8 cellular contexts compared by ENCODE assay signal in genomic region chr19:35959040-35959967, GRCh38. TPM values are rescaled to one million over a fixed set of nuclear protein-coding genes. Genes with fewer than 3 reads are reported as not detected.
A peak's percentile ranks its signal among the peaks of the same experiment; 100 is the strongest.
DNase-seq lines count a peak whose midpoint lies in the region; ATAC-seq, FAIRE-seq and TF ChIP-seq lines count a peak whose summit lies in the region.
"Had no signal": no experiment of that assay in that cellular context is flagged by ENCODE, and none has a peak within 500 bp of the region (broad histone marks: within the 10 kb centered on the region; RNA-seq: fewer than 3 reads in every experiment).

No MANE protein-coding gene starts in this region.

- H3K4me2 ChIP-seq in mesenchymal stem cell (ENCODE audit: low read length, poor library complexity, severe bottlenecking): no peak overlapping the region

- no peak overlapping the region for H3K4me3 Mint-ChIP-seq in activated CD4-positive, alpha-beta memory T cell treated with anti-CD3 and anti-CD28 coated beads, Interleukin-2, amount 10 ng/mL, durations not matched to agents 7 days and 5 days
- H3K4me3 Mint-ChIP-seq in endothelial cell (ENCODE audit: unreplicated experiment): no peak overlapping the region

- H3K9ac ChIP-seq in HUES64 (ENCODE audit: low read depth, low read length): no peak overlapping the region
- no peak overlapping the region for H3K9ac ChIP-seq in mesenchymal stem cell (ENCODE audit: low read length)

- no peak overlapping the region for H2BK5ac ChIP-seq in mesenchymal stem cell (ENCODE audit: low read depth, low read length, poor library complexity, severe bottlenecking)

- H3K36me3 ChIP-seq in HUES64 (ENCODE audit: insufficient read depth, low read length) (no peaks in the 10 kb centered on the region), pancreas (no peaks in the 10 kb centered on the region), upper lobe of left lung (no peaks in the 10 kb centered on the region), mesenchymal stem cell (ENCODE audit: control insufficient read depth in 1 of 2, insufficient read depth in 2 of 2, low read depth in 1 of 2, low read length in 2 of 2) (no peaks in the 10 kb centered on the region)
- H3K36me3 ChIP-seq: SJSA1 had no signal

- CTCF ChIA-PET in activated CD4-positive, alpha-beta memory T cell treated with anti-CD3 and anti-CD28 coated beads, Interleukin-2, amount 10 ng/mL, durations not matched to agents 7 days and 5 days (lab: Charles Lee): interaction anchor here (0.6 to 1.6 kb wide), 6 partner anchors 17 to 55 kb away, joined by 3 to 5 read pairs (median 3); partner anchors contain the start of gene ALKBH6

- intact Hi-C loops in pancreas (cut with DNase I): no loop called here

- no peak overlapping the region for H3K14ac ChIP-seq in mesenchymal stem cell (ENCODE audit: low read length in 2 of 2)

- no peak overlapping the region for H4K8ac ChIP-seq in mesenchymal stem cell (ENCODE audit: low read length)

- no peaks in the 10 kb centered on the region for H3K79me1 ChIP-seq in mesenchymal stem cell (replicated peaks; ENCODE audit: low read length, poor library complexity, severe bottlenecking)

- POLR2A ChIA-PET in activated CD4-positive, alpha-beta memory T cell treated with anti-CD3 and anti-CD28 coated beads, Interleukin-2, amount 10 ng/mL, durations not matched to agents 7 days and 5 days (lab: Charles Lee): interaction anchor here (1.0 to 2.1 kb wide), 5 partner anchors 10 to 55 kb away, joined by 3 to 9 read pairs (median 4); partner anchors contain the start of genes ALKBH6 and SDHAF1

- peaks cover 4% of the 10 kb centered on the region for H3K9me3 Mint-ChIP-seq in activated CD4-positive, alpha-beta memory T cell treated with anti-CD3 and anti-CD28 coated beads, Interleukin-2, amount 10 ng/mL, durations not matched to agents 7 days and 5 days
- no peaks in the 10 kb centered on the region for H3K9me3 Mint-ChIP-seq in endothelial cell (ENCODE audit: unreplicated experiment)

- WGBS in HUES64: 22% methylated on average over 97 of the region's 97 CpGs
- 8 to 9% methylated on average over 78 to 97 of the region's 97 CpGs for WGBS in pancreas, 2 donors
- 5 to 6% methylated on average over 22 to 45 of the region's 97 CpGs for WGBS in upper lobe of left lung, 2 donors
- WGBS in mesenchymal stem cell: 21% methylated on average over 92 of the region's 97 CpGs

- H3K27me3 Mint-ChIP-seq in activated CD4-positive, alpha-beta memory T cell treated with anti-CD3 and anti-CD28 coated beads, Interleukin-2, amount 10 ng/mL, durations not matched to agents 7 days and 5 days: peaks cover 25% of the 10 kb centered on the region
- peaks cover 6% of the 10 kb centered on the region for H3K27me3 Mint-ChIP-seq in endothelial cell (ENCODE audit: unreplicated experiment)

- TF ChIP-seq EP300 in upper lobe of left lung (IDR thresholded peaks at IDR 0.05): no peak

- peaks cover 17% of the 10 kb centered on the region for H3K4me1 Mint-ChIP-seq in activated CD4-positive, alpha-beta memory T cell treated with anti-CD3 and anti-CD28 coated beads, Interleukin-2, amount 10 ng/mL, durations not matched to agents 7 days and 5 days
- peaks cover 3% of the 10 kb centered on the region for H3K4me1 Mint-ChIP-seq in endothelial cell (ENCODE audit: unreplicated experiment)

- H3K4me1 ChIP-seq in HUES64 (ENCODE audit: insufficient read depth, low read length) (no peaks in the 10 kb centered on the region), pancreas (peaks cover 0 to 7% (median 0%) of the 10 kb centered on the region in 3 donors), upper lobe of left lung (peaks cover 4 to 13% (median 9%) of the 10 kb centered on the region in 4 donors), mesenchymal stem cell (ENCODE audit: control insufficient read depth, insufficient read depth, low read depth, low read length) (peaks cover 4% of the 10 kb centered on the region)

- DNase-seq in activated CD4-positive, alpha-beta memory T cell treated with anti-CD3 and anti-CD28 coated beads, Interleukin-2, amount 10 ng/mL, durations not matched to agents 7 days and 5 days: peak; percentile 75
- DNase-seq in endothelial cell (ENCODE audit: low spot score) (peak; percentile 35), pancreas (peak in 2 of 6 donors; percentile 70), upper lobe of left lung (peak; percentile 61 to 94), mesenchymal stem cell (no peak), NCI-H187 treated with DMSO at 0.1 percent for 48 hours (lab: John Stamatoyannopoulos, UW) (no peak)

- no peak overlapping the region for H2BK12ac ChIP-seq in mesenchymal stem cell (ENCODE audit: low read length in 2 of 2)

- H2AFZ ChIP-seq in mesenchymal stem cell (ENCODE audit: low read depth, low read length): no peak overlapping the region

- H3K4me3 ChIP-seq in HUES64 (ENCODE audit: low read length): peak overlapping the region; percentile 32
- peak overlapping the region in 1 of 4 donors; percentile 26 for H3K4me3 ChIP-seq in pancreas
- peak overlapping the region in 3 of 4 donors; percentile 9 to 28 (median 25) for H3K4me3 ChIP-seq in upper lobe of left lung
- no peak overlapping the region for H3K4me3 ChIP-seq in mesenchymal stem cell (ENCODE audit: insufficient read depth in 1 of 2, low read depth in 1 of 2, low read length in 2 of 2)
- H3K4me3 ChIP-seq: SJSA1 had no signal

- no peak overlapping the region for H2BK15ac ChIP-seq in mesenchymal stem cell (ENCODE audit: low read depth, poor library complexity, severe bottlenecking)

- no peak overlapping the region for H2BK120ac ChIP-seq in mesenchymal stem cell (ENCODE audit: low read depth, low read length)

- H3K23ac ChIP-seq in mesenchymal stem cell (ENCODE audit: low read length in 2 of 2): no peak overlapping the region

- 0 out of 2 replicates have a peak, but pooled peaks cover 3% of the 10 kb centered on the region for H3K9me3 ChIP-seq in HUES64 (ENCODE audit: insufficient read depth, low read depth, low read length)
- H3K9me3 ChIP-seq in pancreas: no peaks in the 10 kb centered on the region
- H3K9me3 ChIP-seq in upper lobe of left lung: no peaks in the 10 kb centered on the region
- peaks cover 4% of the 10 kb centered on the region for H3K9me3 ChIP-seq in mesenchymal stem cell (ENCODE audit: control insufficient read depth, low read length)

- TF ChIP-seq POLR2A in upper lobe of left lung (IDR thresholded peaks at IDR 0.05): no peak

- peaks cover 5% of the 10 kb centered on the region for H3K36me3 Mint-ChIP-seq in activated CD4-positive, alpha-beta memory T cell treated with anti-CD3 and anti-CD28 coated beads, Interleukin-2, amount 10 ng/mL, durations not matched to agents 7 days and 5 days (ENCODE audit: low read depth)
- H3K36me3 Mint-ChIP-seq in endothelial cell (ENCODE audit: low read depth, unreplicated experiment): no peaks in the 10 kb centered on the region

- no peak for FAIRE-seq in pancreas (lab: Jason Lieb, UNC)

- no peak overlapping the region for H2AK5ac ChIP-seq in mesenchymal stem cell (ENCODE audit: low read length, severe bottlenecking)

- peak; percentile 66 to 82 (median 76) for ATAC-seq in pancreas
- peak in 1 of 2 donors; percentile 87 for ATAC-seq in upper lobe of left lung (ENCODE audit: low FRiP score in 2 of 2)

- TF ChIP-seq CTCF in endothelial cell (IDR thresholded peaks at IDR 0.05; ENCODE audit: unreplicated experiment) (no peak), pancreas (IDR thresholded peaks at IDR 0.05) (no peak), upper lobe of left lung (IDR thresholded peaks at IDR 0.05) (peak; percentile 20 to 62 (median 38))

- H3K27ac ChIP-seq in HUES64 (ENCODE audit: low read depth, low read length): no peak overlapping the region
- no peak overlapping the region for H3K27ac ChIP-seq in pancreas
- no peak overlapping the region for H3K27ac ChIP-seq in upper lobe of left lung
- no peak overlapping the region for H3K27ac ChIP-seq in mesenchymal stem cell (ENCODE audit: low read length, poor library complexity, severe bottlenecking)
- H3K27ac ChIP-seq: SJSA1 had no signal

- H3K27me3 ChIP-seq in HUES64 (ENCODE audit: insufficient read depth, low read length): peaks cover 48% of the 10 kb centered on the region
- peaks cover 0 to 22% (median 4%) of the 10 kb centered on the region in 4 donors for H3K27me3 ChIP-seq in pancreas
- peaks cover 0 to 14% (median 5%) of the 10 kb centered on the region in 4 donors for H3K27me3 ChIP-seq in upper lobe of left lung
- peaks cover 25 to 58% of the 10 kb centered on the region in 2 experiments for H3K27me3 ChIP-seq in mesenchymal stem cell (ENCODE audit: control insufficient read depth in 1 of 2, insufficient read depth in 1 of 2, low read length in 2 of 2)

- H3K18ac ChIP-seq in mesenchymal stem cell (ENCODE audit: low read depth in 1 of 2, low read length in 2 of 2): no peak overlapping the region

- H3K27ac Mint-ChIP-seq in activated CD4-positive, alpha-beta memory T cell treated with anti-CD3 and anti-CD28 coated beads, Interleukin-2, amount 10 ng/mL, durations not matched to agents 7 days and 5 days: no peak overlapping the region
- H3K27ac Mint-ChIP-seq in endothelial cell (ENCODE audit: unreplicated experiment): no peak overlapping the region

- H3K4ac ChIP-seq in mesenchymal stem cell (ENCODE audit: low read depth in 1 of 2, low read length in 2 of 2): no peak overlapping the region

- H4K91ac ChIP-seq in mesenchymal stem cell (ENCODE audit: low read length): no peak overlapping the region

RNA-seq across cellular contexts. Expression of gene LRFN3, which starts 23.1 kb away (rescaled TPM):
- 18.7 TPM for polyA plus RNA-seq in HUES64 (2013, experiment 1 of 2)
- 23.6 TPM for polyA plus RNA-seq in HUES64 (2013, experiment 2 of 2)
- total RNA-seq in activated CD4-positive, alpha-beta memory T cell treated with anti-CD3 and anti-CD28 coated beads, Interleukin-2, amount 10 ng/mL, durations not matched to agents 7 days and 5 days: 10 to 100 TPM; 13.5 to 17.0 TPM
- total RNA-seq in endothelial cell (ENCODE audit: unreplicated experiment): 53.4 TPM
- 1 to 10 TPM; 4.9 to 9.8 (median 6.2) TPM for total RNA-seq in pancreas
- polyA plus RNA-seq in pancreas: 1 to 10 TPM; 6.7 to 7.6 TPM
- total RNA-seq in upper lobe of left lung: 10 to 100 TPM in 4 of 6 donors, 1 to 10 TPM in 2; 6.3 to 17.2 (median 11.8) TPM
- polyA plus RNA-seq in mesenchymal stem cell (2013, experiment 1 of 2): 17.0 TPM
- 16.1 TPM for polyA plus RNA-seq in mesenchymal stem cell (2013, experiment 2 of 2)

RNA-seq across cellular contexts. Expression of gene SDHAF1, which starts 35.7 kb away (rescaled TPM):
- polyA plus RNA-seq in HUES64 (2013, experiment 1 of 2): 11.0 TPM
- 11.3 TPM for polyA plus RNA-seq in HUES64 (2013, experiment 2 of 2)
- total RNA-seq in activated CD4-positive, alpha-beta memory T cell treated with anti-CD3 and anti-CD28 coated beads, Interleukin-2, amount 10 ng/mL, durations not matched to agents 7 days and 5 days: 10 to 100 TPM; 17.3 to 18.3 TPM
- total RNA-seq in endothelial cell (ENCODE audit: unreplicated experiment): 14.3 TPM
- total RNA-seq in pancreas: 10 to 100 TPM in 5 of 6 donors, 1 to 10 TPM in 1; 8.7 to 16.6 (median 10.8) TPM
- polyA plus RNA-seq in pancreas: 10 to 100 TPM; 15.8 to 21.0 TPM
- total RNA-seq in upper lobe of left lung: 10 to 100 TPM; 13.6 to 41.2 (median 28.9) TPM
- 13.3 TPM for polyA plus RNA-seq in mesenchymal stem cell (2013, experiment 1 of 2)
- 13.1 TPM for polyA plus RNA-seq in mesenchymal stem cell (2013, experiment 2 of 2)

RNA-seq across cellular contexts. Expression of gene SYNE4, which starts 49.3 kb away (rescaled TPM):
- polyA plus RNA-seq in HUES64 (2013, experiment 1 of 2): 8.5 TPM
- 10.1 TPM for polyA plus RNA-seq in HUES64 (2013, experiment 2 of 2)
- 1 to 10 TPM; 1.6 to 2.5 TPM for total RNA-seq in activated CD4-positive, alpha-beta memory T cell treated with anti-CD3 and anti-CD28 coated beads, Interleukin-2, amount 10 ng/mL, durations not matched to agents 7 days and 5 days
- total RNA-seq in endothelial cell (ENCODE audit: unreplicated experiment) (4.5 TPM), pancreas (1 to 10 TPM; 2.6 to 5.9 (median 4.3) TPM), upper lobe of left lung (10 to 100 TPM in 5 of 6 donors, 1 to 10 TPM in 1; 9.5 to 21.0 (median 10.9) TPM)
- 10 to 100 TPM in 1 of 2 donors, 1 to 10 TPM in 1; 7.3 to 14.3 TPM for polyA plus RNA-seq in pancreas
- polyA plus RNA-seq in mesenchymal stem cell (2013, experiment 1 of 2): 0.21 TPM
- 0.07 TPM for polyA plus RNA-seq in mesenchymal stem cell (2013, experiment 2 of 2)

RNA-seq across cellular contexts. Expression of gene TYROBP, which starts 51.2 kb away (rescaled TPM):
- not detected for polyA plus RNA-seq in HUES64 (2013, experiment 1 of 2)
- not detected for polyA plus RNA-seq in HUES64 (2013, experiment 2 of 2)
- total RNA-seq in activated CD4-positive, alpha-beta memory T cell treated with anti-CD3 and anti-CD28 coated beads, Interleukin-2, amount 10 ng/mL, durations not matched to agents 7 days and 5 days: 1 to 10 TPM in 1 of 2 experiments, under 1 TPM in 1; 0.58 to 1.1 TPM
- total RNA-seq in endothelial cell (ENCODE audit: unreplicated experiment) (not detected), pancreas (10 to 100 TPM in 3 of 6 donors, 1 to 10 TPM in 3; 2.5 to 73.8 (median 11.0) TPM), upper lobe of left lung (100 to 1,000 TPM; 131 to 532 (median 345) TPM)
- polyA plus RNA-seq in pancreas: 10 to 100 TPM; 17.4 to 22.8 TPM
- polyA plus RNA-seq in mesenchymal stem cell (2013, experiment 1 of 2): 0.80 TPM
- polyA plus RNA-seq in mesenchymal stem cell (2013, experiment 2 of 2): 0.53 TPM
- total RNA-seq: SJSA1 had no signal

RNA-seq across cellular contexts. Expression of gene ALKBH6, which starts 54.7 kb away (rescaled TPM):
- 17.5 TPM for polyA plus RNA-seq in HUES64 (2013, experiment 1 of 2)
- 21.1 TPM for polyA plus RNA-seq in HUES64 (2013, experiment 2 of 2)
- 10 to 100 TPM; 44.7 to 45.4 TPM for total RNA-seq in activated CD4-positive, alpha-beta memory T cell treated with anti-CD3 and anti-CD28 coated beads, Interleukin-2, amount 10 ng/mL, durations not matched to agents 7 days and 5 days
- total RNA-seq in endothelial cell (ENCODE audit: unreplicated experiment): 27.3 TPM
- total RNA-seq in pancreas: 10 to 100 TPM in 1 of 6 donors, 1 to 10 TPM in 5; 2.6 to 10.9 (median 4.9) TPM
- 10 to 100 TPM; 15.4 to 22.8 TPM for polyA plus RNA-seq in pancreas
- total RNA-seq in upper lobe of left lung: 10 to 100 TPM; 22.3 to 95.3 (median 32.6) TPM
- 26.7 TPM for polyA plus RNA-seq in mesenchymal stem cell (2013, experiment 1 of 2)
- 24.3 TPM for polyA plus RNA-seq in mesenchymal stem cell (2013, experiment 2 of 2)

Comparison
In these comparisons a context has a peak if more than half of its experiments do, and no peak if none do; other contexts are left out.
1. H3K4me3 ChIP-seq: peak in HUES64 (single experiment) and upper lobe of left lung (3 of 4); none in mesenchymal stem cell (0 of 2).
2. DNase-seq: peak in activated CD4-positive, alpha-beta memory T cell treated with anti-CD3 and anti-CD28 coated beads, Interleukin-2, amount 10 ng/mL, durations not matched to agents 7 days and 5 days (single experiment), endothelial cell (single experiment) and upper lobe of left lung (2 of 2); none in mesenchymal stem cell (single experiment) and NCI-H187 treated with DMSO at 0.1 percent for 48 hours (single experiment).
3. CTCF ChIP-seq: peak in upper lobe of left lung (6 of 6); none in endothelial cell (single experiment) and pancreas (0 of 4).